1 cellular context compared by ENCODE assay signal in the genomic region with DNA sequence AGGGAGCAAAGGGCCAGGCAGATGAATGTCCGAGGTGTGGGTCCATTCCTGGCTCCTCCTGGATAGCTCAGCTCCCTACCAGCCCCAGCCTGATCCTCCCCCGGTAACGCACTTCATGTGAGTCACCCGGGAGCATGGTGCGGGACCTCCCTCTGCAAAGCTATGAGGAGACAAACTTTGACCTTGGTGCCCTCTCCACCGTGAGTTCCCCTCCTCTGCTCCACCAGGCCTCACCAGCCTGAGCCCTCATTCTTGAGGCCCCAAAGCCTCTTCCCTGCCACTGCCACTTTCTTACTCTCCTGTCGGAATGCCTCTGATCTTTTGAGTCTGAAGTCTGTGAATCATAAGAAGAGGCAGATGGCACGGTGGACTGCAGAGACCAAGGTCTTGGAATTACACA.
TF ChIP-seq lines count a peak whose summit lies in the region.

No MANE protein-coding gene starts in this region.

TF ChIP-seq in GM23338, 12 proteins besides CTCF, POLR2A, EP300 and RAD21:
- no peak for TF ChIP-seq JUNB (IDR thresholded peaks at IDR 0.05; ENCODE audit: unreplicated experiment)
